Comparison of ENCODE assay signal across 18 cellular contexts in the genomic region with DNA sequence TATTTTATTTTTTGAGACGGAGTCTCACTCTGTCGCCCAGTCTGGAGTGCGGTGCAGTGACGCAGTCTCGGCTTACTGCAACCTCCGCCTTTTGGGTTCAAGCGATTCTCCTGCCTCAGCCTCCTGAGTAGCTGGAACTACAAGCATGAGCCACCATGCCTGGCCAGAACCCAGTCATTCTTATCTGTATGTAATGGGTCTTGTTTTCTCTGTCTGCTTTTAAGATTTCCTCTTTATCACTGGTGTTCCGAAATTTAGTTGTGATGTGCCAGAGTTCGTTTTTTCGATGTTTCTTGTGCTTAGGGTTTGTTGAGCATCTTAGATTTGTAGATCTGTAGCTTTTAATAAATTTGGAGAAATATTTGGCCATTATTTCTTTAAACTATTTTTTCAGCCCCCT.
"Had no signal": no experiment of that assay in that cellular context is flagged by ENCODE, and none has a peak within 500 bp of the region (broad histone marks: within the 10 kb centered on the region; RNA-seq: fewer than 3 reads in every experiment).

No MANE protein-coding gene starts in this region.

- H3K27ac ChIP-seq: left ventricle myocardium inferior, prostate gland, right lobe of liver, suprapubic skin had no signal

- ATAC-seq: activated CD4-positive, CD25-positive, alpha-beta regulatory T cell treated with anti-CD3 and anti-CD28 coated beads, Interleukin-2, amount 50 U/mL, for 24 hours; activated CD8-positive, alpha-beta memory T cell treated with anti-CD3 and anti-CD28 coated beads, Interleukin-2, amount 10 ng/mL, durations not matched to agents 7 days and 5 days; stimulated activated naive CD8-positive, alpha-beta T cell treated with anti-CD3 and anti-CD28 coated beads, Interleukin-15, Interleukin-2, amounts not matched to agents 100 U/mL and 50 U/mL, for 24 hours had no signal

- DNase-seq: activated CD4-positive, alpha-beta T cell treated with anti-CD3 and anti-CD28 coated beads, Interleukin-2, amount 50 U/mL, for 1 hour; activated CD8-positive, alpha-beta memory T cell treated with anti-CD3 and anti-CD28 coated beads, Interleukin-2, amount 10 ng/mL, durations not matched to agents 7 days and 5 days; activated T-cell treated with anti-CD3 and anti-CD28 coated beads, Interleukin-2, amount 50 U/mL, for 48 hours; amniotic stem cell; cortex of kidney; effector CD4-positive, alpha-beta T cell; foreskin fibroblast; hypothalamus; left ventricle myocardium inferior; right lobe of liver; stimulated activated naive CD8-positive, alpha-beta T cell treated with anti-CD3 and anti-CD28 coated beads, Interleukin-15, Interleukin-2, amounts not matched to agents 100 U/mL and 50 U/mL, for 24 hours; trophoblast cell had no signal

- H3K4me3 ChIP-seq: left ventricle myocardium inferior, prostate gland, right lobe of liver, smooth muscle cell, suprapubic skin had no signal

- H3K36me3 ChIP-seq: left ventricle myocardium inferior, prostate gland, right lobe of liver, suprapubic skin had no signal

- H3K9me3 ChIP-seq: left ventricle myocardium inferior, prostate gland, right lobe of liver, suprapubic skin had no signal

- H3K4me2 ChIP-seq: smooth muscle cell had no signal

- H3K4me3 Mint-ChIP-seq: activated CD8-positive, alpha-beta memory T cell treated with anti-CD3 and anti-CD28 coated beads, Interleukin-2, amount 10 ng/mL, durations not matched to agents 7 days and 5 days; neural crest cell had no signal

- H3K4me1 ChIP-seq: prostate gland had no signal

- FAIRE-seq: endothelial cell of umbilical vein had no signal

- H3K27ac Mint-ChIP-seq: activated CD8-positive, alpha-beta memory T cell treated with anti-CD3 and anti-CD28 coated beads, Interleukin-2, amount 10 ng/mL, durations not matched to agents 7 days and 5 days had no signal

- H3K27me3 ChIP-seq: right lobe of liver, suprapubic skin had no signal

- H3K27me3 Mint-ChIP-seq: activated CD8-positive, alpha-beta memory T cell treated with anti-CD3 and anti-CD28 coated beads, Interleukin-2, amount 10 ng/mL, durations not matched to agents 7 days and 5 days had no signal

- H3K9me3 Mint-ChIP-seq: neural crest cell had no signal
